ENCODE assay signal across 18 cellular contexts in the genomic region with DNA sequence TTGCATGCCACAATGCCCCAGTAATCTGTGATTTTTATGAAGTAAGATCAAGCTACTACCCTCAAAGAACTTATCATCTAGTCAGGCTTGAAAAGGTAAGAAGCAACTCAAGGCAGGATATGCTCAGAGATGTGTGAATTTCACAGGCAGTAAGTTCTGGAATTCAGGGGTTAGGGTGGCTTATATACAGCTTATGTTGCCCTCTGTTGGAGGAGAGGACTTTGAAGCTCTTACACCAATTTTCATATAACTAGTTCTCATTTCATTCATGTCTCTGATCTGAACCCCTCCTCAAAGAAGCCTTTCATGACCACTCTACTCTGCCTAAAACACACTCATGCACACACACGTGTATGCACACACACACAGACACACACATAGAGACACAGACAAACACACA.
DNase-seq lines count a peak whose midpoint lies in the region; ATAC-seq and TF ChIP-seq lines count a peak whose summit lies in the region.
"Had no signal": no experiment of that assay in that cellular context is flagged by ENCODE, and none has a peak within 500 bp of the region (broad histone marks: within the 10 kb centered on the region; RNA-seq: fewer than 3 reads in every experiment).

No MANE protein-coding gene starts in this region.

- TF ChIP-seq CTCF in HFF-Myc (IDR thresholded peaks at IDR 0.05; ENCODE audit: low read depth, low read length, missing control alignments): peak; percentile 6
- no peak for TF ChIP-seq CTCF in astrocyte of the spinal cord (IDR thresholded peaks at IDR 0.05; ENCODE audit: low read depth, low read length)
- TF ChIP-seq CTCF in fibroblast of villous mesenchyme (IDR thresholded peaks at IDR 0.05; ENCODE audit: insufficient read depth, low read depth, low read length): peak; percentile 35
- no peak for TF ChIP-seq CTCF in GM10248 (IDR thresholded peaks at IDR 0.05; ENCODE audit: control extremely low read depth, extremely low read depth, low read depth, missing control alignments)
- no peak for TF ChIP-seq CTCF in WERI-Rb-1 (IDR thresholded peaks at IDR 0.05; ENCODE audit: low read depth, low read length)

- H3K27me3 ChIP-seq in effector memory CD4-positive, alpha-beta T cell (replicated peaks; ENCODE audit: control insufficient read depth, insufficient read depth, low read length, poor library complexity, severe bottlenecking): no peaks in the 10 kb centered on the region
- H3K27me3 ChIP-seq in WERI-Rb-1 (ENCODE audit: insufficient read depth, low read depth, severe bottlenecking): no peaks in the 10 kb centered on the region
- H3K27me3 ChIP-seq: BLaER1 treated with 17β-estradiol and CSF1 and Interleukin-3, amounts not matched to agents 10 nM and 100 nM; heart right ventricle had no signal

- H3K27ac ChIP-seq in effector memory CD4-positive, alpha-beta T cell (ENCODE audit: insufficient read depth, low read length, poor library complexity, severe bottlenecking): no peak overlapping the region
- no peak overlapping the region for H3K27ac ChIP-seq in WERI-Rb-1
- H3K27ac ChIP-seq: BLaER1 treated with 17β-estradiol and CSF1 and Interleukin-3, amounts not matched to agents 10 nM and 100 nM; heart right ventricle; prostate gland had no signal

- ATAC-seq in HG02571 (IDR thresholded peaks at IDR 0.05; ENCODE audit: unreplicated experiment): no peak
- ATAC-seq: activated CD4-positive, alpha-beta T cell treated with anti-CD3 and anti-CD28 coated beads for 36 hours; heart right ventricle had no signal

- H3K4me1 ChIP-seq in effector memory CD4-positive, alpha-beta T cell (ENCODE audit: control insufficient read depth, insufficient read depth, low read length, poor library complexity, severe bottlenecking): no peaks in the 10 kb centered on the region
- H3K4me1 ChIP-seq: prostate gland had no signal

- DNase-seq in AG08396 (ENCODE audit: low spot score) (peak; percentile 21), HFF-Myc (ENCODE audit: extremely low read depth, low read depth) (no peak), astrocyte of the spinal cord (ENCODE audit: low read depth, low spot score) (peak; percentile 2), fibroblast of villous mesenchyme (ENCODE audit: low read depth) (peak; percentile 51), GM10248 (ENCODE audit: extremely low spot score) (no peak), WERI-Rb-1 (no peak)
- DNase-seq in effector memory CD4-positive, alpha-beta T cell: no peak
- DNase-seq: activated CD4-positive, alpha-beta T cell treated with anti-CD3 and anti-CD28 coated beads for 36 hours; activated T-cell treated with anti-CD3 and anti-CD28 coated beads, Interleukin-2, amount 50 U/mL, for 48 hours; amniotic stem cell; DND-41; heart right ventricle; NCI-H146; NCI-H526; T-helper 2 cell had no signal

- CTCF ChIA-PET in GM10248 (lab: Yijun Ruan, JAX): interaction anchor here (1.1 kb wide), 1 partner anchor 50 kb away, joined by 3 read pairs; no protein-coding TSS in a partner anchor

- H3K36me3 ChIP-seq in effector memory CD4-positive, alpha-beta T cell (ENCODE audit: control insufficient read depth, insufficient read depth, low read length): no peaks in the 10 kb centered on the region
- no peaks in the 10 kb centered on the region for H3K36me3 ChIP-seq in WERI-Rb-1
- H3K36me3 ChIP-seq: BLaER1 treated with 17β-estradiol and CSF1 and Interleukin-3, amounts not matched to agents 10 nM and 100 nM; heart right ventricle; prostate gland had no signal

- POLR2A ChIA-PET in GM10248 (lab: Yijun Ruan, JAX): no interaction called here

- H3K4me3 ChIP-seq in HFF-Myc (replicated peaks; ENCODE audit: low read depth, low read length) (no peak overlapping the region), astrocyte of the spinal cord (ENCODE audit: low read depth, low read length) (no peak overlapping the region), fibroblast of villous mesenchyme (ENCODE audit: low read depth, low read length) (no peak overlapping the region), WERI-Rb-1 (ENCODE audit: low read depth, low read length) (no peak overlapping the region)
- no peak overlapping the region for H3K4me3 ChIP-seq in effector memory CD4-positive, alpha-beta T cell (ENCODE audit: insufficient read depth, low read depth, low read length, poor library complexity, severe bottlenecking)
- H3K4me3 ChIP-seq: BLaER1 treated with 17β-estradiol and CSF1 and Interleukin-3, amounts not matched to agents 10 nM and 100 nM; heart right ventricle; prostate gland had no signal

- H3K9me3 ChIP-seq in effector memory CD4-positive, alpha-beta T cell (ENCODE audit: control insufficient read depth, low read length): no peaks in the 10 kb centered on the region
- H3K9me3 ChIP-seq in WERI-Rb-1 (ENCODE audit: severe bottlenecking): no peaks in the 10 kb centered on the region
- H3K9me3 ChIP-seq: BLaER1 treated with 17β-estradiol and CSF1 and Interleukin-3, amounts not matched to agents 10 nM and 100 nM; heart right ventricle; prostate gland had no signal

- in situ Hi-C loops in astrocyte of the spinal cord (cut with HindIII; ENCODE audit: low sequenced_read_pairs): no loop called here

Comparison
In these comparisons a context has a peak if more than half of its experiments do, and no peak if none do; other contexts are left out.
1. DNase-seq: peak in AG08396 (single experiment), astrocyte of the spinal cord (single experiment) and fibroblast of villous mesenchyme (single experiment); none in HFF-Myc (single experiment), GM10248 (single experiment), effector memory CD4-positive, alpha-beta T cell (0 of 3) and WERI-Rb-1 (single experiment).
2. CTCF ChIP-seq: peak in HFF-Myc (single experiment) and fibroblast of villous mesenchyme (single experiment); none in astrocyte of the spinal cord (single experiment), GM10248 (single experiment) and WERI-Rb-1 (single experiment).